Comparison of ENCODE assay signal across 17 cellular contexts in genomic region chr5:133742370-133743036, GRCh38.
A peak's percentile ranks its signal among the peaks of the same experiment; 100 is the strongest.
DNase-seq lines count a peak whose midpoint lies in the region; ATAC-seq and TF ChIP-seq lines count a peak whose summit lies in the region.
"Had no signal": no experiment of that assay in that cellular context is flagged by ENCODE, and none has a peak within 500 bp of the region (broad histone marks: within the 10 kb centered on the region; RNA-seq: fewer than 3 reads in every experiment).

No MANE protein-coding gene starts in this region.

- DNase-seq in EH (ENCODE audit: low read depth) (peak; percentile 47), RPMI7951 (ENCODE audit: low read depth) (peak; percentile 65), nephron progenitor cell (peak; percentile 12), C1 segment of cervical spinal cord (lab: John Stamatoyannopoulos, UW) (no peak)
- DNase-seq: activated naive CD8-positive, alpha-beta T cell treated with anti-CD3 and anti-CD28 coated beads, Interleukin-2, amount 10 ng/mL, durations not matched to agents 7 days and 5 days; activated T-cell treated with anti-CD3 and anti-CD28 coated beads, Interleukin-2, amount 50 U/mL, for 72 hours; AML-193; DND-41; natural killer cell; NCI-H345; psoas muscle; stimulated activated CD4-positive, alpha-beta T cell treated with anti-CD3 and anti-CD28 coated beads, Interleukin-15, amount 100 ng/mL, for 24 hours had no signal

- no peak overlapping the region for H3K4me3 Mint-ChIP-seq in nephron progenitor cell
- H3K4me3 Mint-ChIP-seq: activated naive CD8-positive, alpha-beta T cell treated with anti-CD3 and anti-CD28 coated beads, Interleukin-2, amount 10 ng/mL, durations not matched to agents 7 days and 5 days; activated T-cell treated with anti-CD3 and anti-CD28 coated beads, Interleukin-2, amount 50 U/mL, for 72 hours; natural killer cell had no signal

- H3K9me3 Mint-ChIP-seq in nephron progenitor cell, result no peaks in the 10 kb centered on the region
- H3K9me3 Mint-ChIP-seq: activated naive CD8-positive, alpha-beta T cell treated with anti-CD3 and anti-CD28 coated beads, Interleukin-2, amount 10 ng/mL, durations not matched to agents 7 days and 5 days; activated T-cell treated with anti-CD3 and anti-CD28 coated beads, Interleukin-2, amount 50 U/mL, for 72 hours; natural killer cell had no signal

- H3K4me1 Mint-ChIP-seq in nephron progenitor cell, result peaks cover 19% of the 10 kb centered on the region
- H3K4me1 Mint-ChIP-seq: natural killer cell had no signal

- H3K27ac Mint-ChIP-seq in nephron progenitor cell, result peak overlapping the region; percentile 23
- H3K27ac Mint-ChIP-seq: activated naive CD8-positive, alpha-beta T cell treated with anti-CD3 and anti-CD28 coated beads, Interleukin-2, amount 10 ng/mL, durations not matched to agents 7 days and 5 days; activated T-cell treated with anti-CD3 and anti-CD28 coated beads, Interleukin-2, amount 50 U/mL, for 72 hours; natural killer cell had no signal

- no peak for TF ChIP-seq CTCF in nephron progenitor cell (IDR thresholded peaks at IDR 0.05)

- H3K27me3 Mint-ChIP-seq in nephron progenitor cell (ENCODE audit: low read depth, poor library complexity), result peaks cover 8% of the 10 kb centered on the region

- ATAC-seq in GM21423 (IDR thresholded peaks at IDR 0.05; ENCODE audit: unreplicated experiment) (peak; percentile 64), HG02840 (IDR thresholded peaks at IDR 0.05; ENCODE audit: low FRiP score, unreplicated experiment) (no peak), HG02852 (IDR thresholded peaks at IDR 0.05; ENCODE audit: unreplicated experiment) (no peak), HG03571 (IDR thresholded peaks at IDR 0.05; ENCODE audit: unreplicated experiment) (no peak)
- ATAC-seq: activated T-cell treated with anti-CD3 and anti-CD28 coated beads, Interleukin-2, amount 50 U/mL, for 72 hours; left lobe of liver; natural killer cell; psoas muscle had no signal

- no peaks in the 10 kb centered on the region for H3K36me3 Mint-ChIP-seq in nephron progenitor cell (ENCODE audit: low read depth)
- H3K36me3 Mint-ChIP-seq: activated naive CD8-positive, alpha-beta T cell treated with anti-CD3 and anti-CD28 coated beads, Interleukin-2, amount 10 ng/mL, durations not matched to agents 7 days and 5 days; natural killer cell had no signal

Comparison
In these comparisons a context has a peak if more than half of its experiments do, and no peak if none do; other contexts are left out.
1. DNase-seq: peak in EH (single experiment), RPMI7951 (single experiment) and nephron progenitor cell (single experiment); none in C1 segment of cervical spinal cord (0 of 14).